38 cellular contexts compared by ENCODE assay signal in genomic region chr6:4167833-4168232, GRCh38.
"Had no signal": no experiment of that assay in that cellular context is flagged by ENCODE, and none has a peak within 500 bp of the region (broad histone marks: within the 10 kb centered on the region; RNA-seq: fewer than 3 reads in every experiment).

No MANE protein-coding gene starts in this region.

- DNase-seq: activated CD4-positive, alpha-beta memory T cell treated with anti-CD3 and anti-CD28 coated beads, Interleukin-2, amount 10 ng/mL, durations not matched to agents 7 days and 5 days; activated CD4-positive, alpha-beta T cell treated with anti-CD3 and anti-CD28 coated beads for 1 hour; activated CD4-positive, alpha-beta T cell treated with anti-CD3 and anti-CD28 coated beads for 36 hours; activated CD4-positive, alpha-beta T cell treated with anti-CD3 and anti-CD28 coated beads for 48 hours; activated CD4-positive, alpha-beta T cell treated with anti-CD3 and anti-CD28 coated beads, Interleukin-2, amount 10 ng/mL, durations not matched to agents 7 days and 5 days; activated CD4-positive, alpha-beta T cell treated with anti-CD3 and anti-CD28 coated beads, Interleukin-2, amount 50 U/mL, for 48 hours; activated CD4-positive, CD25-positive, alpha-beta regulatory T cell; activated CD8-positive, alpha-beta memory T cell treated with anti-CD3 and anti-CD28 coated beads for 24 hours; activated CD8-positive, alpha-beta memory T cell treated with anti-CD3 and anti-CD28 coated beads, Interleukin-2, amount 10 ng/mL, durations not matched to agents 7 days and 5 days; activated CD8-positive, alpha-beta memory T cell treated with anti-CD3 and anti-CD28 coated beads, Interleukin-2, amount 50 U/mL, for 48 hours; activated CD8-positive, alpha-beta T cell treated with anti-CD3 and anti-CD28 coated beads, Interleukin-2, amount 10 ng/mL, durations not matched to agents 7 days and 5 days; activated effector memory CD4-positive, alpha-beta T cell treated with Interleukin-2 at 50 U/mL for 16 hours; activated gamma-delta T cell; activated naive CD4-positive, alpha-beta T cell treated with anti-CD3 and anti-CD28 coated beads, Interleukin-2, amount 10 ng/mL, durations not matched to agents 7 days and 5 days; activated naive CD4-positive, alpha-beta T cell treated with Interleukin-2 at 50 U/mL for 16 hours; activated naive CD8-positive, alpha-beta T cell treated with anti-CD3 and anti-CD28 coated beads, Interleukin-2, amount 10 ng/mL, durations not matched to agents 7 days and 5 days; activated naive CD8-positive, alpha-beta T cell treated with anti-CD3 and anti-CD28 coated beads, Interleukin-2, amount 50 U/mL, for 24 hours; activated T-cell treated with anti-CD3 and anti-CD28 coated beads, Interleukin-2, amount 50 U/mL, for 24 hours; activated T-cell treated with anti-CD3 and anti-CD28 coated beads, Interleukin-2, amount 50 U/mL, for 48 hours; amygdala; anterior cingulate cortex; caudate nucleus; cerebellar nuclear complex; T-helper 2 cell; T-helper 9 cell had no signal

- H3K4me3 ChIP-seq: ascending aorta, cardiac muscle cell had no signal

- H3K4me1 Mint-ChIP-seq: activated CD4-positive, alpha-beta memory T cell treated with anti-CD3 and anti-CD28 coated beads, Interleukin-2, amount 10 ng/mL, durations not matched to agents 7 days and 5 days; activated CD4-positive, alpha-beta T cell treated with anti-CD3 and anti-CD28 coated beads for 36 hours; activated CD8-positive, alpha-beta memory T cell treated with anti-CD3 and anti-CD28 coated beads, Interleukin-2, amount 10 ng/mL, durations not matched to agents 7 days and 5 days; activated naive CD4-positive, alpha-beta T cell treated with anti-CD3 and anti-CD28 coated beads, Interleukin-2, amount 50 U/mL, for 24 hours; activated naive CD8-positive, alpha-beta T cell treated with anti-CD3 and anti-CD28 coated beads, Interleukin-2, amount 50 U/mL, for 24 hours; central memory CD8-positive, alpha-beta T cell had no signal

- H3K9me3 ChIP-seq: ascending aorta had no signal

- H3K27me3 ChIP-seq: ascending aorta, cardiac muscle cell had no signal

- H3K9me3 Mint-ChIP-seq: activated naive CD4-positive, alpha-beta T cell treated with anti-CD3 and anti-CD28 coated beads, Interleukin-2, amount 50 U/mL, for 24 hours; activated naive CD8-positive, alpha-beta T cell treated with anti-CD3 and anti-CD28 coated beads, Interleukin-2, amount 10 ng/mL, durations not matched to agents 7 days and 5 days; activated naive CD8-positive, alpha-beta T cell treated with anti-CD3 and anti-CD28 coated beads, Interleukin-2, amount 50 U/mL, for 24 hours; activated T-cell treated with anti-CD3 and anti-CD28 coated beads, Interleukin-2, amount 50 U/mL, for 24 hours; central memory CD8-positive, alpha-beta T cell had no signal

- H3K27ac Mint-ChIP-seq: activated CD4-positive, alpha-beta memory T cell treated with anti-CD3 and anti-CD28 coated beads, Interleukin-2, amount 10 ng/mL, durations not matched to agents 7 days and 5 days; activated CD4-positive, alpha-beta T cell treated with anti-CD3 and anti-CD28 coated beads for 36 hours; activated CD4-positive, alpha-beta T cell treated with anti-CD3 and anti-CD28 coated beads, Interleukin-2, amount 10 ng/mL, durations not matched to agents 7 days and 5 days; activated CD8-positive, alpha-beta memory T cell treated with anti-CD3 and anti-CD28 coated beads, Interleukin-2, amount 10 ng/mL, durations not matched to agents 7 days and 5 days; activated CD8-positive, alpha-beta T cell treated with anti-CD3 and anti-CD28 coated beads, Interleukin-2, amount 10 ng/mL, durations not matched to agents 7 days and 5 days; activated naive CD4-positive, alpha-beta T cell treated with anti-CD3 and anti-CD28 coated beads, Interleukin-2, amount 10 ng/mL, durations not matched to agents 7 days and 5 days; activated naive CD4-positive, alpha-beta T cell treated with anti-CD3 and anti-CD28 coated beads, Interleukin-2, amount 50 U/mL, for 24 hours; activated naive CD8-positive, alpha-beta T cell; activated naive CD8-positive, alpha-beta T cell treated with anti-CD3 and anti-CD28 coated beads, Interleukin-2, amount 10 ng/mL, durations not matched to agents 7 days and 5 days; activated naive CD8-positive, alpha-beta T cell treated with anti-CD3 and anti-CD28 coated beads, Interleukin-2, amount 50 U/mL, for 24 hours; activated T-cell treated with anti-CD3 and anti-CD28 coated beads, Interleukin-2, amount 50 U/mL, for 24 hours; activated T-helper 2 cell treated with anti-CD3 and anti-CD28 coated beads, Interferon-gamma antibody, Interleukin-2, Interleukin-4, amounts not matched to agents 10 μg/mL and 5 μg/mL and 100 μg/mL, durations not matched to agents 14 hours and 24 hours and 36 hours; T-helper 1 cell treated with Interleukin-12 subunit alpha and Interleukin-12 subunit beta and Interleukin-4 antibody, amounts not matched to agents 30 μg/mL and 1 μg/mL, for 36 hours; T-helper 2 cell treated with Interferon-gamma antibody and Interleukin-4, amounts not matched to agents 5 μg/mL and 100 μg/mL, for 36 hours had no signal

- FAIRE-seq: bronchial epithelial cell, TTC549 had no signal

- H3K36me3 Mint-ChIP-seq: activated naive CD4-positive, alpha-beta T cell treated with anti-CD3 and anti-CD28 coated beads, Interleukin-2, amount 10 ng/mL, durations not matched to agents 7 days and 5 days; activated naive CD4-positive, alpha-beta T cell treated with anti-CD3 and anti-CD28 coated beads, Interleukin-2, amount 50 U/mL, for 24 hours; activated naive CD8-positive, alpha-beta T cell treated with anti-CD3 and anti-CD28 coated beads, Interleukin-2, amount 10 ng/mL, durations not matched to agents 7 days and 5 days had no signal

- H3K27me3 Mint-ChIP-seq: activated CD4-positive, alpha-beta memory T cell treated with anti-CD3 and anti-CD28 coated beads, Interleukin-2, amount 10 ng/mL, durations not matched to agents 7 days and 5 days; activated CD4-positive, alpha-beta T cell treated with anti-CD3 and anti-CD28 coated beads for 36 hours; activated CD4-positive, alpha-beta T cell treated with anti-CD3 and anti-CD28 coated beads, Interleukin-2, amount 10 ng/mL, durations not matched to agents 7 days and 5 days; activated CD8-positive, alpha-beta memory T cell treated with anti-CD3 and anti-CD28 coated beads, Interleukin-2, amount 10 ng/mL, durations not matched to agents 7 days and 5 days; activated naive CD8-positive, alpha-beta T cell; activated naive CD8-positive, alpha-beta T cell treated with anti-CD3 and anti-CD28 coated beads, Interleukin-2, amount 50 U/mL, for 24 hours had no signal

- H3K4me1 ChIP-seq: ascending aorta had no signal

- H3K27ac ChIP-seq: ascending aorta, cardiac muscle cell, VCaP had no signal

- H3K4me3 Mint-ChIP-seq: activated CD4-positive, alpha-beta memory T cell treated with anti-CD3 and anti-CD28 coated beads, Interleukin-2, amount 10 ng/mL, durations not matched to agents 7 days and 5 days; activated CD4-positive, alpha-beta T cell treated with anti-CD3 and anti-CD28 coated beads for 36 hours; activated CD4-positive, alpha-beta T cell treated with anti-CD3 and anti-CD28 coated beads, Interleukin-2, amount 10 ng/mL, durations not matched to agents 7 days and 5 days; activated CD8-positive, alpha-beta memory T cell treated with anti-CD3 and anti-CD28 coated beads, Interleukin-2, amount 10 ng/mL, durations not matched to agents 7 days and 5 days; activated CD8-positive, alpha-beta T cell treated with anti-CD3 and anti-CD28 coated beads, Interleukin-2, amount 10 ng/mL, durations not matched to agents 7 days and 5 days; activated naive CD4-positive, alpha-beta T cell treated with anti-CD3 and anti-CD28 coated beads, Interleukin-2, amount 10 ng/mL, durations not matched to agents 7 days and 5 days; activated naive CD4-positive, alpha-beta T cell treated with anti-CD3 and anti-CD28 coated beads, Interleukin-2, amount 50 U/mL, for 24 hours; activated naive CD8-positive, alpha-beta T cell; activated naive CD8-positive, alpha-beta T cell treated with anti-CD3 and anti-CD28 coated beads, Interleukin-2, amount 10 ng/mL, durations not matched to agents 7 days and 5 days; activated naive CD8-positive, alpha-beta T cell treated with anti-CD3 and anti-CD28 coated beads, Interleukin-2, amount 50 U/mL, for 24 hours; activated T-cell treated with anti-CD3 and anti-CD28 coated beads, Interleukin-2, amount 50 U/mL, for 24 hours; brain; central memory CD8-positive, alpha-beta T cell; T-helper 1 cell treated with Interleukin-12 subunit alpha and Interleukin-12 subunit beta and Interleukin-4 antibody, amounts not matched to agents 30 μg/mL and 1 μg/mL, for 36 hours; T-helper 2 cell treated with Interferon-gamma antibody and Interleukin-4, amounts not matched to agents 5 μg/mL and 100 μg/mL, for 36 hours had no signal

- ATAC-seq: activated CD4-positive, alpha-beta T cell treated with anti-CD3 and anti-CD28 coated beads for 36 hours; activated CD4-positive, CD25-positive, alpha-beta regulatory T cell treated with anti-CD3 and anti-CD28 coated beads, Interleukin-2, amount 50 U/mL, for 24 hours; activated CD8-positive, alpha-beta memory T cell treated with anti-CD3 and anti-CD28 coated beads, Interleukin-2, amount 10 ng/mL, durations not matched to agents 7 days and 5 days; activated CD8-positive, alpha-beta T cell treated with anti-CD3 and anti-CD28 coated beads, Interleukin-2, amount 10 ng/mL, durations not matched to agents 7 days and 5 days; activated naive CD8-positive, alpha-beta T cell treated with anti-CD3 and anti-CD28 coated beads, Interleukin-2, amount 50 U/mL, for 24 hours had no signal

- H3K36me3 ChIP-seq: ascending aorta, cardiac muscle cell had no signal
